Comparison of ENCODE assay signal across 8 cellular contexts in genomic region chr17:77363821-77364361, GRCh38.
DNase-seq lines count a peak whose midpoint lies in the region; ATAC-seq and TF ChIP-seq lines count a peak whose summit lies in the region.
"Had no signal": no experiment of that assay in that cellular context is flagged by ENCODE, and none has a peak within 500 bp of the region (broad histone marks: within the 10 kb centered on the region; RNA-seq: fewer than 3 reads in every experiment).

No MANE protein-coding gene starts in this region.

- H3K36me3 ChIP-seq in thoracic aorta = no peaks in the 10 kb centered on the region

- H3K27me3 ChIP-seq in thoracic aorta (replicated peaks; ENCODE audit: insufficient read depth) = no peaks in the 10 kb centered on the region

- H3K9me3 ChIP-seq in thoracic aorta = no peaks in the 10 kb centered on the region

- H3K4me1 ChIP-seq in thoracic aorta (ENCODE audit: control insufficient read depth in 1 of 2, low read depth in 2 of 2) = peaks cover 24 to 37% of the 10 kb centered on the region in 2 donors

- no peak overlapping the region for H3K4me3 ChIP-seq in thoracic aorta

- ATAC-seq in thoracic aorta (ENCODE audit: insufficient number of reproducible peaks, low FRiP score, low read depth) (no peak), left lobe of liver (no peak), GM21717 (IDR thresholded peaks at IDR 0.05; ENCODE audit: unreplicated experiment) (no peak)

- TF ChIP-seq CTCF in thoracic aorta (IDR thresholded peaks at IDR 0.05) = no peak

- DNase-seq in M059J (ENCODE audit: low read depth) (peak; percentile 45), amniotic epithelial cell (ENCODE audit: low read depth) (peak; percentile 54), kidney glomerular epithelial cell (lab: John Stamatoyannopoulos, UW) (peak; percentile 54), thoracic aorta (ENCODE audit: low spot score) (no peak), left lobe of liver (ENCODE audit: low spot score) (no peak), epidermal melanocyte (ENCODE audit: insufficient read length, low spot score) (no peak)
- DNase-seq: NCI-H69 had no signal

- H3K27ac ChIP-seq in thoracic aorta = peak overlapping the region; percentile 23 to 41

Comparison
In these comparisons a context has a peak if more than half of its experiments do, and no peak if none do; other contexts are left out.
1. DNase-seq: peak in M059J (single experiment), amniotic epithelial cell (single experiment) and kidney glomerular epithelial cell (single experiment); none in thoracic aorta (single experiment), left lobe of liver (single experiment) and epidermal melanocyte (single experiment).